ENCODE assay signal across 10 cellular contexts in genomic region chr11:27211370-27212127, GRCh38.
A peak's percentile ranks its signal among the peaks of the same experiment; 100 is the strongest.
DNase-seq lines count a peak whose midpoint lies in the region; ATAC-seq, FAIRE-seq and TF ChIP-seq lines count a peak whose summit lies in the region.
"Had no signal": no experiment of that assay in that cellular context is flagged by ENCODE, and none has a peak within 500 bp of the region (broad histone marks: within the 10 kb centered on the region; RNA-seq: fewer than 3 reads in every experiment).

No MANE protein-coding gene starts in this region.

- no peaks in the 10 kb centered on the region for H3K9me3 Mint-ChIP-seq in astrocyte (ENCODE audit: unreplicated experiment)
- H3K9me3 Mint-ChIP-seq: activated naive CD8-positive, alpha-beta T cell treated with anti-CD3 and anti-CD28 coated beads, Interleukin-2, amount 10 ng/mL, durations not matched to agents 7 days and 5 days had no signal

- DNase-seq in NCI-H146 (lab: John Stamatoyannopoulos, UW), result peak; percentile 13
- DNase-seq in NCI-H146 treated with DMSO at 0.1 percent for 48 hours (lab: John Stamatoyannopoulos, UW; ENCODE audit: unreplicated experiment), result no peak
- no peak for DNase-seq in astrocyte (ENCODE audit: low read depth)
- no peak for DNase-seq in lower lobe of right lung
- DNase-seq in NCI-H446 (lab: John Stamatoyannopoulos, UW), result no peak
- DNase-seq in NCI-H524 treated with DMSO at 0.1 percent for 48 hours (lab: John Stamatoyannopoulos, UW), result no peak
- DNase-seq: activated naive CD8-positive, alpha-beta T cell treated with anti-CD3 and anti-CD28 coated beads, Interleukin-2, amount 10 ng/mL, durations not matched to agents 7 days and 5 days had no signal

- peak overlapping the region; percentile 59 for H3K27ac Mint-ChIP-seq in astrocyte (ENCODE audit: unreplicated experiment)
- H3K27ac Mint-ChIP-seq: activated naive CD8-positive, alpha-beta T cell treated with anti-CD3 and anti-CD28 coated beads, Interleukin-2, amount 10 ng/mL, durations not matched to agents 7 days and 5 days had no signal

- TF ChIP-seq CTCF in HEK293 (tag by site-specific recombination; IDR thresholded peaks at IDR 0.05) (peak; percentile 18; the same call in 1 of the 2 replicates), astrocyte (IDR thresholded peaks at IDR 0.05; ENCODE audit: insufficient read depth, low read depth, low read length) (peak; percentile 55), lower lobe of right lung (IDR thresholded peaks at IDR 0.05) (peak; percentile 30)

- H2AFZ ChIP-seq in astrocyte (ENCODE audit: low read depth, low read length), result no peak overlapping the region

- ATAC-seq in lower lobe of right lung, result no peak
- ATAC-seq in GM18907 (IDR thresholded peaks at IDR 0.05; ENCODE audit: unreplicated experiment), result no peak

- H3K79me2 ChIP-seq in astrocyte (ENCODE audit: insufficient read depth, low read length), result no peaks in the 10 kb centered on the region

- H3K27ac ChIP-seq in HEK293 (ENCODE audit: extremely low read depth, low read depth, low read length) (no peak overlapping the region), astrocyte (ENCODE audit: low read depth, low read length) (peak overlapping the region; percentile 93), lower lobe of right lung (no peak overlapping the region)
- H3K27ac ChIP-seq: SK-N-MC had no signal

- H3K4me1 ChIP-seq in HEK293 (ENCODE audit: control insufficient read depth, insufficient read depth, low read length) (peaks cover 21% of the 10 kb centered on the region), astrocyte (ENCODE audit: insufficient read depth, low read length) (peaks cover 50% of the 10 kb centered on the region), lower lobe of right lung (peaks cover 36% of the 10 kb centered on the region)

- H3K9me3 ChIP-seq in HEK293 (ENCODE audit: control insufficient read depth, insufficient read depth, low read depth, low read length) (no peaks in the 10 kb centered on the region), astrocyte (ENCODE audit: insufficient read depth, low read depth, low read length) (no peaks in the 10 kb centered on the region), lower lobe of right lung (no peaks in the 10 kb centered on the region)

- CTCF ChIA-PET in HEK293 (lab: Yijun Ruan, JAX), result interaction anchor here (0.6 to 5.0 kb wide), 19 partner anchors 11 to 286 kb away, joined by 3 to 53 read pairs (median 3); no protein-coding TSS in a partner anchor

- H3K36me3 Mint-ChIP-seq in astrocyte (ENCODE audit: low read depth, unreplicated experiment), result peaks cover 2% of the 10 kb centered on the region
- H3K36me3 Mint-ChIP-seq: activated naive CD8-positive, alpha-beta T cell treated with anti-CD3 and anti-CD28 coated beads, Interleukin-2, amount 10 ng/mL, durations not matched to agents 7 days and 5 days had no signal

- no peaks in the 10 kb centered on the region for H4K20me1 ChIP-seq in astrocyte (ENCODE audit: insufficient read depth, low read length)

- FAIRE-seq in astrocyte (lab: Jason Lieb, UNC), result no peak

- H3K4me3 ChIP-seq in HEK293 (ENCODE audit: low read depth, low read length), result no peak overlapping the region
- H3K4me3 ChIP-seq in astrocyte (ENCODE audit: insufficient read depth, low read depth, low read length), result no peak overlapping the region
- no peak overlapping the region for H3K4me3 ChIP-seq in lower lobe of right lung
- H3K4me3 ChIP-seq: SK-N-MC had no signal

- H3K27me3 ChIP-seq in astrocyte (ENCODE audit: insufficient read depth, low read length) (no peaks in the 10 kb centered on the region), lower lobe of right lung (ENCODE audit: low read depth) (peaks cover 3% of the 10 kb centered on the region)

- no peak overlapping the region for H3K4me3 Mint-ChIP-seq in astrocyte (ENCODE audit: unreplicated experiment)
- H3K4me3 Mint-ChIP-seq: activated naive CD8-positive, alpha-beta T cell treated with anti-CD3 and anti-CD28 coated beads, Interleukin-2, amount 10 ng/mL, durations not matched to agents 7 days and 5 days had no signal

- POLR2A ChIA-PET in HEK293 (lab: Yijun Ruan, JAX), result interaction anchor here (1.2 kb wide), 1 partner anchor 261 kb away, joined by 4 read pairs; the partner anchor contains the start of gene LGR4

- H3K4me2 ChIP-seq in astrocyte (ENCODE audit: low read length), result no peak overlapping the region

- H3K4me1 Mint-ChIP-seq in astrocyte (ENCODE audit: low read depth, unreplicated experiment), result peaks cover 78% of the 10 kb centered on the region
- H3K4me1 Mint-ChIP-seq: activated naive CD8-positive, alpha-beta T cell treated with anti-CD3 and anti-CD28 coated beads, Interleukin-2, amount 10 ng/mL, durations not matched to agents 7 days and 5 days had no signal

- no peaks in the 10 kb centered on the region for H3K27me3 Mint-ChIP-seq in astrocyte (ENCODE audit: low read depth, unreplicated experiment)

- H3K9ac ChIP-seq in astrocyte (ENCODE audit: low read length), result no peak overlapping the region

- H3K36me3 ChIP-seq in HEK293 (ENCODE audit: control insufficient read depth in 2 of 2, insufficient read depth in 1 of 2, low read length in 2 of 2) (peaks cover 0 to 54% of the 10 kb centered on the region in 2 experiments; a peak in 1 of 3 replicates), astrocyte (ENCODE audit: insufficient read depth, low read length) (no peaks in the 10 kb centered on the region), lower lobe of right lung (no peaks in the 10 kb centered on the region)

- intact Hi-C loops in lower lobe of right lung (cut with DNase I), result no loop called here

TF ChIP-seq in HEK293, 187 proteins besides CTCF, POLR2A, EP300 and RAD21:
- TF ChIP-seq ZNF555 (tag by site-specific recombination; conservative IDR thresholded peaks at IDR 0.05), result no peak
- TF ChIP-seq SP3 (tag by site-specific recombination; IDR thresholded peaks at IDR 0.05), result no peak
- no peak for TF ChIP-seq KLF10 (tag by site-specific recombination; IDR thresholded peaks at IDR 0.05)
- TF ChIP-seq ZNF221 (tag by site-specific recombination; IDR thresholded peaks at IDR 0.05; ENCODE audit: borderline replicate concordance), result no peak
- no peak for TF ChIP-seq SETDB1 (IDR thresholded peaks at IDR 0.05; ENCODE audit: insufficient read length, low read length)
